ENCODE assay signal across 12 cellular contexts in the genomic region with DNA sequence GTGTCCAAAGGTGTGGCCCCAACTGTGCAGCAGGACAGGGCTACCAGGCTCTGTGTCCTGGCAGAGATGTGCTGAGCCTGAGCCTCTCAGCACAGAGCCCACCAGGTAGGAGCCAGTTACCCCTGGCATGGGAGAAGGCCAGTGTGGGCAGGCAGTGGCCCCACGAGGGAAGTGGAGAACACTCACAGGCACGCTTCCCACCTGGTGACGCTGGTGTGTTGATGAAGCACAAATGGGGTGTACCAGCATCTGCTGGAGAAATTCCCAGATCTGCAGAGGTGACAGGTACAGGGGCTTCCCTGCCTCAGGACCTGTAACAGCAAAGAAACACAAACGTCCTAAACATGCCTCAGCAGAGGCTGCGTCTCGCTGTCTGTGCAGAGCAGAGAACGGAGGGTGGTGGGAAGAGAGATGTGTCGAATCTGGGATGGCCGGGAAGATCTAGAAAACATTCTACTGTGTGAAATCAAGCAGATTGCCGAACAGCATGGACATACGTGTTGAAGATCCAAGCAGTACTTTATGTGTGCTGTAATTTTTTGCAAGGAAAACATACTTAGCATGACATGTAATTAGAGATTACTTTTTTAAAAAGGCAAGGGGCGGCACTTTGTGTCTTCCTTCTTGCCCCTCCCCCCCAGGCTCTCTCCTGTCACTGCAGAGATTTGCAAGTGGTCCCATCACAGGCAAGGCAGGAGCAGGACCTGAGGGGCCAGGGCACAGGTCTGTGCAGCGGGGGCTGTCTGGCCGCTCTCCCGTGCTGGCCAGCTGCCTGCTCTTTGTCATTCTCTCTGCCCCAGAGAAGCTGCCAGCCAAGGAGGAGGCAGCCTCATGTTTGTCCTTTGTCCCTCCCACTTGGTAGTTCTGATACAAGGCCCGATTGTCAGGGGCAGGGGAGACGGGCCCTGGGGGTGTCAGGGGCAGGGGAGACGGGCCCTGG. TPM values are rescaled to one million over a fixed set of nuclear protein-coding genes. Genes with fewer than 3 reads are reported as not detected.
DNase-seq lines count a peak whose midpoint lies in the region; ATAC-seq and FAIRE-seq lines count a peak whose summit lies in the region.
"Had no signal": no experiment of that assay in that cellular context is flagged by ENCODE, and none has a peak within 500 bp of the region (broad histone marks: within the 10 kb centered on the region; RNA-seq: fewer than 3 reads in every experiment).

No MANE protein-coding gene starts in this region.

- FAIRE-seq in frontal cortex (lab: Jason Lieb, UNC), result no peak
- FAIRE-seq: A204.1, colon, small intestine had no signal

- ATAC-seq in Right ventricle myocardium inferior, result no peak
- no peak for ATAC-seq in left colon

- peak; percentile 68 for DNase-seq in Right ventricle myocardium inferior (ENCODE audit: missing footprints)
- DNase-seq in cardiac septum (ENCODE audit: low spot score), result no peak
- DNase-seq in frontal cortex (ENCODE audit: low spot score in 2 of 2), result peak; percentile 82 to 89
- DNase-seq in occipital lobe (lab: John Stamatoyannopoulos, UW), result peak; percentile 54
- DNase-seq in NCI-H2107 (lab: John Stamatoyannopoulos, UW), result no peak
- no peak for DNase-seq in left colon
- no peak for DNase-seq in iPS-NIHi7 (ENCODE audit: extremely low spot score)
- no peak for DNase-seq in UCSD-AML1 (lab: John Stamatoyannopoulos, UW; ENCODE audit: unreplicated experiment)
- DNase-seq: activated CD8-positive, alpha-beta memory T cell treated with anti-CD3 and anti-CD28 coated beads, Interleukin-2, amount 50 U/mL, for 4 hours; small intestine had no signal

- intact Hi-C loops in Right ventricle myocardium inferior (cut with DNase I) (no loop called here), cardiac septum (cut with DNase I) (no loop called here), left colon (cut with DNase I, micrococcal nuclease) (no loop called here)

RNA-seq across cellular contexts. Expression of a gene that starts 17.3 kb away (rescaled TPM):
- 17.6 TPM for total RNA-seq in Right ventricle myocardium inferior
- 16.6 TPM for total RNA-seq in cardiac septum
- 88.0 TPM for total RNA-seq in frontal cortex
- 70.0 TPM for total RNA-seq in occipital lobe
- total RNA-seq in left colon, result 10 to 100 TPM; 62.3 to 66.4 TPM

RNA-seq across cellular contexts. Expression of a gene that starts 43.3 kb away (rescaled TPM):
- total RNA-seq in Right ventricle myocardium inferior (25.4 TPM), cardiac septum (16.8 TPM), frontal cortex (13.0 TPM), occipital lobe (15.3 TPM), left colon (10 to 100 TPM; 66.4 to 86.7 TPM)

Comparison
In these comparisons a context has a peak if more than half of its experiments do, and no peak if none do; other contexts are left out.
1. DNase-seq: peak in Right ventricle myocardium inferior (single experiment), frontal cortex (2 of 2) and occipital lobe (single experiment); none in cardiac septum (single experiment), NCI-H2107 (single experiment), left colon (0 of 2), iPS-NIHi7 (single experiment) and UCSD-AML1 (single experiment).